ENCODE assay signal across 1 cellular context in genomic region chr5:53481887-53482716, GRCh38.
TF ChIP-seq lines count a peak whose summit lies in the region.

No MANE protein-coding gene starts in this region.

TF ChIP-seq in GM12878, 131 proteins besides CTCF, POLR2A, EP300 and RAD21 (continued from another document):
- TF ChIP-seq HDAC6 (IDR thresholded peaks at IDR 0.05; ENCODE audit: unreplicated experiment), result peak; percentile 40
- peak; percentile 23; the same call in 1 of the 2 replicates for TF ChIP-seq MTA2 (IDR thresholded peaks at IDR 0.05; ENCODE audit: low read depth)
- TF ChIP-seq BHLHE40 (IDR thresholded peaks at IDR 0.05; ENCODE audit: borderline replicate concordance in 1 of 2, low read depth in 2 of 2, low read length in 1 of 2), result peak in 1 of 2 experiments; percentile 14; a peak in 1 of 4 replicates
- TF ChIP-seq WRNIP1 (IDR thresholded peaks at IDR 0.05; ENCODE audit: borderline replicate concordance, low read depth, low read length), result no peak
- 0 out of 2 replicates have a peak, but pooled peaks have one; percentile 11 for TF ChIP-seq MXI1 (IDR thresholded peaks at IDR 0.05; ENCODE audit: low read depth, low read length)
- 0 out of 2 replicates have a peak, but pooled peaks have one; percentile 50 for TF ChIP-seq MLLT1 (IDR thresholded peaks at IDR 0.05)
